In genomic region chr11:9672918-9673317, GRCh38 we compare ENCODE assay signal across 21 cellular contexts. TPM values are rescaled to one million over a fixed set of nuclear protein-coding genes. Genes with fewer than 3 reads are reported as not detected.
DNase-seq lines count a peak whose midpoint lies in the region; ATAC-seq, FAIRE-seq and TF ChIP-seq lines count a peak whose summit lies in the region.
"Had no signal": no experiment of that assay in that cellular context is flagged by ENCODE, and none has a peak within 500 bp of the region (broad histone marks: within the 10 kb centered on the region; RNA-seq: fewer than 3 reads in every experiment).

No MANE protein-coding gene starts in this region.

- H3K4me1 ChIP-seq in Karpas-422 (ENCODE audit: low read length), result peaks cover 73% of the 10 kb centered on the region
- H3K4me1 ChIP-seq in K562 (replicated peaks in 1 of 2; ENCODE audit: control insufficient read depth in 2 of 2, insufficient read depth in 2 of 2, low read length in 2 of 2), result no peaks in the 10 kb centered on the region
- peaks cover 19 to 87% (median 71%) of the 10 kb centered on the region in 6 donors for H3K4me1 ChIP-seq in spleen
- H3K4me1 ChIP-seq: Caco-2 had no signal

- no peaks in the 10 kb centered on the region for H3K9me3 Mint-ChIP-seq in activated CD4-positive, alpha-beta T cell treated with anti-CD3 and anti-CD28 coated beads for 36 hours (ENCODE audit: low read depth)
- H3K9me3 Mint-ChIP-seq: GM23338 had no signal

- H3K9me3 ChIP-seq in Karpas-422 (ENCODE audit: low read length) (no peaks in the 10 kb centered on the region), K562 (replicated peaks; ENCODE audit: control insufficient read depth, insufficient read depth, low read depth, low read length) (no peaks in the 10 kb centered on the region), spleen (no peaks in the 10 kb centered on the region)
- H3K9me3 ChIP-seq: Caco-2 had no signal

- no peaks in the 10 kb centered on the region for H3K27me3 Mint-ChIP-seq in activated CD4-positive, alpha-beta T cell treated with anti-CD3 and anti-CD28 coated beads for 36 hours

- TF ChIP-seq CTCF in K562 (IDR thresholded peaks at IDR 0.05 in 2 of 3, conservative IDR thresholded peaks at IDR 0.05 in 1 of 3; ENCODE audit: insufficient read depth in 2 of 3, low read depth in 1 of 3, low read length in 3 of 3) (no peak), spleen (IDR thresholded peaks at IDR 0.05 in 8 of 11, conservative IDR thresholded peaks at IDR 0.05 in 3 of 11) (no peak)

- H2AFZ ChIP-seq in Karpas-422 (ENCODE audit: low read length), result no peak overlapping the region
- H2AFZ ChIP-seq in K562 (ENCODE audit: low read depth, low read length), result no peak overlapping the region
- H2AFZ ChIP-seq: GM23338 had no signal

- intact Hi-C loops in activated CD4-positive, alpha-beta T cell treated with anti-CD3 and anti-CD28 coated beads for 36 hours (cut with DNase I, micrococcal nuclease), result no loop called here
- intact Hi-C loops in K562 (cut with micrococcal nuclease), result no loop called here
- intact Hi-C loops in spleen (cut with DNase I; ENCODE audit: low total_unique reads), result no loop called here

- TF ChIP-seq RAD21 in K562 (CRISPR knock-in tag; conservative IDR thresholded peaks at IDR 0.05 in 1 of 2, IDR thresholded peaks at IDR 0.05 in 1 of 2), result no peak

- H4K20me1 ChIP-seq in Karpas-422 (ENCODE audit: insufficient read depth, low read depth, low read length), result no peaks in the 10 kb centered on the region
- no peaks in the 10 kb centered on the region for H4K20me1 ChIP-seq in K562 (replicated peaks; ENCODE audit: control insufficient read depth, insufficient read depth, low read length)

- H3K79me2 ChIP-seq in Karpas-422 (ENCODE audit: low read length), result peaks cover 83% of the 10 kb centered on the region
- no peaks in the 10 kb centered on the region for H3K79me2 ChIP-seq in K562 (ENCODE audit: control insufficient read depth, insufficient read depth, low read length)

- in situ Hi-C loops in K562 (cut with MboI), result no loop called here

- DNase-seq in activated CD4-positive, alpha-beta T cell treated with anti-CD3 and anti-CD28 coated beads for 36 hours, result no peak
- no peak for DNase-seq in activated CD4-positive, alpha-beta T cell treated with anti-CD3 and anti-CD28 coated beads for 4 hours
- DNase-seq in Karpas-422, result no peak
- DNase-seq in K562 (ENCODE audit: extremely low read depth in 1 of 4, low spot score in 3 of 4), result no peak
- DNase-seq in spleen, result no peak
- no peak for DNase-seq in COLO829 (ENCODE audit: low spot score)
- DNase-seq in activated T-cell treated with anti-CD3 and anti-CD28 coated beads, Interleukin-2, amount 50 U/mL, for 1 hour, result no peak
- DNase-seq: AML-193, Caco-2, DMS153, NCI-H1417 treated with DMSO at 0.1 percent for 48 hours, NCI-H187 treated with DMSO at 0.1 percent for 48 hours, NCI-H226, NCI-H524 treated with DMSO at 0.1 percent for 48 hours, SW 1271 had no signal

- POLR2A ChIA-PET in activated CD4-positive, alpha-beta T cell treated with anti-CD3 and anti-CD28 coated beads for 36 hours (lab: Charles Lee), result no interaction called here
- POLR2A ChIA-PET in K562 (lab: Yijun Ruan, JAX), result interaction anchor here (0.6 kb wide), 1 partner anchor 22 kb away, joined by 3 read pairs; no protein-coding TSS in a partner anchor

- H3K4me3 ChIP-seq in Karpas-422 (ENCODE audit: low read length), result no peak overlapping the region; the same call in 1 of the 2 replicates
- no peak overlapping the region for H3K4me3 ChIP-seq in K562
- no peak overlapping the region for H3K4me3 ChIP-seq in spleen
- H3K4me3 ChIP-seq: GM23338 had no signal

- H3K27ac Mint-ChIP-seq in activated CD4-positive, alpha-beta T cell treated with anti-CD3 and anti-CD28 coated beads for 36 hours, result no peak overlapping the region

- H3K27ac ChIP-seq in Karpas-422 (ENCODE audit: low read length) (peak overlapping the region; percentile 78), K562 (ENCODE audit: extremely low read depth, low read depth, low read length) (no peak overlapping the region), spleen (peak overlapping the region in 7 of 8 donors; percentile 6 to 70 (median 33))
- H3K27ac ChIP-seq: 22Rv1, KMS-11 had no signal

- H3K4me2 ChIP-seq in Karpas-422 (ENCODE audit: low read depth, low read length, poor library complexity, severe bottlenecking) (peak overlapping the region; percentile 40), K562 (ENCODE audit: insufficient read depth, low read length) (no peak overlapping the region)
- H3K4me2 ChIP-seq: GM23338, KMS-11 had no signal

- TF ChIP-seq POLR2A in K562 (conservative IDR thresholded peaks at IDR 0.05) (no peak), spleen (IDR thresholded peaks at IDR 0.05) (no peak)

- no peaks in the 10 kb centered on the region for H3K4me1 Mint-ChIP-seq in activated CD4-positive, alpha-beta T cell treated with anti-CD3 and anti-CD28 coated beads for 36 hours

- H3K36me3 ChIP-seq in Karpas-422 (ENCODE audit: insufficient read depth, low read length) (peaks cover 27% of the 10 kb centered on the region), K562 (ENCODE audit: control insufficient read depth, insufficient read depth, low read length) (no peaks in the 10 kb centered on the region), spleen (peaks cover 0 to 21% (median 2%) of the 10 kb centered on the region in 6 donors)

- CTCF ChIA-PET in activated CD4-positive, alpha-beta T cell treated with anti-CD3 and anti-CD28 coated beads for 36 hours (lab: Charles Lee), result interaction anchor here (0.7 kb wide), 1 partner anchor 123 kb away, joined by 3 read pairs; no protein-coding TSS in a partner anchor
- CTCF ChIA-PET in K562 (lab: Yijun Ruan, JAX; ENCODE audit: low intra/inter-chr PET ratio), result no interaction called here

- no peaks in the 10 kb centered on the region for H3K36me3 Mint-ChIP-seq in activated CD4-positive, alpha-beta T cell treated with anti-CD3 and anti-CD28 coated beads for 36 hours (ENCODE audit: low read depth)

- BruUV-seq in K562 (replicated peaks; lab: Mats Ljungman, UMichigan), result no TSS peak

- no peak for TF ChIP-seq EP300 in K562 (IDR thresholded peaks at IDR 0.05; ENCODE audit: low read length)

- peak; percentile 30 for ATAC-seq in activated CD4-positive, alpha-beta T cell treated with anti-CD3 and anti-CD28 coated beads for 36 hours
- ATAC-seq in K562 (no peak), GM19455 (IDR thresholded peaks at IDR 0.05; ENCODE audit: unreplicated experiment) (no peak)
- ATAC-seq: GM23338, Right ventricle myocardium inferior had no signal

- FAIRE-seq in K562 (lab: Jason Lieb, UNC), result peak; percentile 46
- FAIRE-seq: RCC 7860 had no signal

- H3K9me2 ChIP-seq in Karpas-422 (replicated peaks; ENCODE audit: insufficient read depth, low read length), result no peaks in the 10 kb centered on the region

- 36% methylated on average over 4 of the region's 4 CpGs for WGBS in K562 (ENCODE audit: insufficient coverage, low coverage, missing lambda C conversion rate)
- 92 to 99% (median 95%) methylated on average over 4 of the region's 4 CpGs for WGBS in spleen, 5 donors

- H3K4me3 Mint-ChIP-seq in activated CD4-positive, alpha-beta T cell treated with anti-CD3 and anti-CD28 coated beads for 36 hours, result no peak overlapping the region
- H3K4me3 Mint-ChIP-seq: GM23338 had no signal

- H3K27me3 ChIP-seq in Karpas-422 (ENCODE audit: low read length) (no peaks in the 10 kb centered on the region), K562 (ENCODE audit: control insufficient read depth in 2 of 2, insufficient read depth in 2 of 2, low read length in 2 of 2) (no peaks in the 10 kb centered on the region), spleen (replicated peaks in 1 of 7) (no peaks in the 10 kb centered on the region)

- no peaks in the 10 kb centered on the region for H3K9me1 ChIP-seq in K562 (ENCODE audit: control insufficient read depth, insufficient read depth, low read length)

- H3K9ac ChIP-seq in Karpas-422 (ENCODE audit: low read length) (0 out of 2 replicates have a peak overlapping the region, but pooled peaks have one; percentile 4), K562 (ENCODE audit: insufficient read depth in 1 of 2, low read depth in 2 of 2, low read length in 2 of 2) (no peak overlapping the region)
- H3K9ac ChIP-seq: KMS-11 had no signal

TF ChIP-seq in K562, 482 proteins besides CTCF, POLR2A, EP300 and RAD21 (continues in another document):
- TF ChIP-seq RBM25 (IDR thresholded peaks at IDR 0.05; ENCODE audit: low read depth, low read length, severe bottlenecking) (no peak), CHD4 (IDR thresholded peaks at IDR 0.05; ENCODE audit: insufficient read depth, insufficient replicate concordance, low read depth, low read length, poor library complexity, severe bottlenecking) (no peak), GTF2F1 (IDR thresholded peaks at IDR 0.05; ENCODE audit: low read depth, low read length) (no peak), FOXA3 (CRISPR knock-in tag; conservative IDR thresholded peaks at IDR 0.05 in 1 of 2, IDR thresholded peaks at IDR 0.05 in 1 of 2) (no peak)

RNA-seq across cellular contexts. Expression of gene SWAP70, which starts 9.0 kb away (rescaled TPM):
- 1 to 10 TPM; 7.5 to 9.7 TPM for total RNA-seq in activated CD4-positive, alpha-beta T cell treated with anti-CD3 and anti-CD28 coated beads for 36 hours
- total RNA-seq in Karpas-422 (2014; rRNA removed; shearing (Covaris generic); ENCODE audit: low replicate concordance), result 77.0 and 82.4 TPM in 2 replicates
- 1.2 and 3.2 TPM in 2 replicates for total RNA-seq in K562 (2011; cell fraction: chromatin; rRNA removed; ENCODE audit: low replicate concordance)
- total RNA-seq in K562 (2011; cell fraction: nucleolus; rRNA removed), result 0.79 and 1.0 TPM in 2 replicates
- total RNA-seq in K562 (2011; cell fraction: nucleoplasm; rRNA removed), result 1.4 and 2.7 TPM in 2 replicates
- 2.3 TPM in 2 replicates for total RNA-seq in K562 (2014; rRNA removed)
- total RNA-seq in K562 (2014; rRNA removed; fragmentation: Illumina TruSeq; extraction: Trizol), result 4.4 and 4.8 TPM in 2 replicates
- total RNA-seq in K562 (2015; rRNA removed; fragmentation: Illumina TruSeq; extraction: Trizol), result 4.9 and 5.0 TPM in 2 replicates
- total RNA-seq in K562 (2021), result 2.9 and 4.3 TPM in 2 replicates
- polyA plus RNA-seq in K562 (2011; rRNA removed), result 1.8 and 2.4 TPM in 2 replicates
- polyA plus RNA-seq in K562 (2011; cell fraction: cytosol; rRNA removed), result 1.0 and 1.8 TPM in 2 replicates
- polyA plus RNA-seq in K562 (2011; cell fraction: nucleus; rRNA removed), result 0.73 and 0.78 TPM in 2 replicates
- 4.6 and 5.5 TPM in 2 replicates for polyA plus RNA-seq in K562 (2012)
- polyA plus RNA-seq in K562 (2014; fragmentation: Illumina TruSeq; extraction: Trizol), result 4.1 and 4.3 TPM in 2 replicates
- 1 to 10 TPM; 1.7 to 1.9 TPM for polyA plus RNA-seq in K562 (2014; fragmentation: Nextera tagmentation; extraction: Ambion mirVana)
- 2.9 and 3.9 TPM in 2 replicates for polyA plus RNA-seq in K562 (2014; rRNA removed)
- polyA minus RNA-seq in K562 (2011; rRNA and poly(A)+ RNA removed), result 2.9 and 3.5 TPM in 2 replicates
- polyA minus RNA-seq in K562 (2011; cell fraction: cytosol; rRNA and poly(A)+ RNA removed), result 1.6 and 2.3 TPM in 2 replicates
- polyA minus RNA-seq in K562 (2011; cell fraction: nucleus; rRNA and poly(A)+ RNA removed), result 0.54 and 1.8 TPM in 2 replicates
- total RNA-seq in spleen, result 100 to 1,000 TPM in 6 of 7 donors, 10 to 100 TPM in 1; 95.2 to 130 (median 117) TPM
- 10 to 100 TPM; 34.9 to 55.0 (median 38.6) TPM for polyA plus RNA-seq in spleen
